Comparison of ENCODE assay signal across 10 cellular contexts in genomic region chr3:188006726-188007393, GRCh38.
A peak's percentile ranks its signal among the peaks of the same experiment; 100 is the strongest.
DNase-seq lines count a peak whose midpoint lies in the region; ATAC-seq lines count a peak whose summit lies in the region.
"Had no signal": no experiment of that assay in that cellular context is flagged by ENCODE, and none has a peak within 500 bp of the region (broad histone marks: within the 10 kb centered on the region; RNA-seq: fewer than 3 reads in every experiment).

No MANE protein-coding gene starts in this region.

- H3K27ac Mint-ChIP-seq in stimulated activated naive CD8-positive, alpha-beta T cell treated with anti-CD3 and anti-CD28 coated beads, Interleukin-15, amount 100 ng/mL, for 72 hours: no peak overlapping the region

- no peaks in the 10 kb centered on the region for H3K27me3 Mint-ChIP-seq in stimulated activated naive CD8-positive, alpha-beta T cell treated with anti-CD3 and anti-CD28 coated beads, Interleukin-15, amount 100 ng/mL, for 72 hours

- DNase-seq in stimulated activated naive CD8-positive, alpha-beta T cell treated with anti-CD3 and anti-CD28 coated beads, Interleukin-15, amount 100 ng/mL, for 72 hours: no peak
- DNase-seq in stimulated activated naive CD8-positive, alpha-beta T cell treated with anti-CD3 and anti-CD28 coated beads, Interleukin-15, Interleukin-2, amounts not matched to agents 100 U/mL and 50 U/mL, for 24 hours: no peak
- peak in 43 of 58 donors; percentile 4 to 77 (median 43) for DNase-seq in anterior cingulate cortex (lab: John Stamatoyannopoulos, UW)
- peak; percentile 97 for DNase-seq in kidney tubule cell (ENCODE audit: low spot score)
- no peak for DNase-seq in SW 1271 (lab: John Stamatoyannopoulos, UW)
- DNase-seq in GM19238 (ENCODE audit: insufficient read length, low spot score): no peak
- DNase-seq in NCI-H146 (lab: John Stamatoyannopoulos, UW): no peak
- DNase-seq: activated naive CD4-positive, alpha-beta T cell treated with anti-CD3 and anti-CD28 coated beads, Interleukin-2, amount 50 U/mL, for 16 hours; Kasumi-1 had no signal

- peaks cover 26% of the 10 kb centered on the region for H3K4me1 Mint-ChIP-seq in stimulated activated naive CD8-positive, alpha-beta T cell treated with anti-CD3 and anti-CD28 coated beads, Interleukin-15, amount 100 ng/mL, for 72 hours

- H3K4me3 Mint-ChIP-seq in stimulated activated naive CD8-positive, alpha-beta T cell treated with anti-CD3 and anti-CD28 coated beads, Interleukin-15, amount 100 ng/mL, for 72 hours: no peak overlapping the region

- ATAC-seq in stimulated activated naive CD8-positive, alpha-beta T cell treated with anti-CD3 and anti-CD28 coated beads, Interleukin-15, amount 100 ng/mL, for 72 hours: peak; percentile 43
- no peak for ATAC-seq in stimulated activated naive CD8-positive, alpha-beta T cell treated with anti-CD3 and anti-CD28 coated beads, Interleukin-15, Interleukin-2, amounts not matched to agents 100 U/mL and 50 U/mL, for 24 hours
- no peak for ATAC-seq in HG02798 (IDR thresholded peaks at IDR 0.05; ENCODE audit: poor library complexity, unreplicated experiment)

- H3K9me3 Mint-ChIP-seq in stimulated activated naive CD8-positive, alpha-beta T cell treated with anti-CD3 and anti-CD28 coated beads, Interleukin-15, amount 100 ng/mL, for 72 hours: peaks cover 4 to 8% of the 10 kb centered on the region in 2 donors

Comparison
In these comparisons a context has a peak if more than half of its experiments do, and no peak if none do; other contexts are left out.
1. DNase-seq: peak in anterior cingulate cortex (43 of 58) and kidney tubule cell (single experiment); none in stimulated activated naive CD8-positive, alpha-beta T cell treated with anti-CD3 and anti-CD28 coated beads, Interleukin-15, amount 100 ng/mL, for 72 hours (0 of 2), stimulated activated naive CD8-positive, alpha-beta T cell treated with anti-CD3 and anti-CD28 coated beads, Interleukin-15, Interleukin-2, amounts not matched to agents 100 U/mL and 50 U/mL, for 24 hours (single experiment), SW 1271 (0 of 2), GM19238 (single experiment) and NCI-H146 (single experiment).